8 cellular contexts compared by ENCODE assay signal in genomic region chr1:55213029-55213884, GRCh38. TPM values are rescaled to one million over a fixed set of nuclear protein-coding genes. Genes with fewer than 3 reads are reported as not detected.
DNase-seq lines count a peak whose midpoint lies in the region; ATAC-seq and TF ChIP-seq lines count a peak whose summit lies in the region.

No MANE protein-coding gene starts in this region.

- peaks cover 60% of the 10 kb centered on the region for H3K4me1 Mint-ChIP-seq in memory B cell

- H3K36me3 Mint-ChIP-seq in memory B cell: no peaks in the 10 kb centered on the region

- no peaks in the 10 kb centered on the region for H3K9me3 Mint-ChIP-seq in memory B cell

- DNase-seq in AG10803 (ENCODE audit: low read depth): no peak
- peak; percentile 11 for DNase-seq in HT1080 (ENCODE audit: low read depth)
- DNase-seq in astrocyte of the hippocampus (ENCODE audit: low read depth, low spot score): peak; percentile 33
- DNase-seq in memory B cell (ENCODE audit: low spot score in 2 of 2): no peak
- no peak for DNase-seq in NCI-H146 treated with DMSO at 0.1 percent for 48 hours (lab: John Stamatoyannopoulos, UW; ENCODE audit: unreplicated experiment)
- no peak for DNase-seq in D341Med (ENCODE audit: low spot score)
- DNase-seq in middle frontal gyrus (ENCODE audit: extremely low spot score, low spot score): no peak

- ATAC-seq in memory B cell (ENCODE audit: low read depth) (no peak), GM19351 (IDR thresholded peaks at IDR 0.05; ENCODE audit: unreplicated experiment) (no peak)

- no peaks in the 10 kb centered on the region for H3K27me3 Mint-ChIP-seq in memory B cell

- peak overlapping the region; percentile 86 for H3K4me3 ChIP-seq in AG10803 (ENCODE audit: low read length)

- H3K27ac Mint-ChIP-seq in memory B cell: peak overlapping the region; percentile 81

- TF ChIP-seq CTCF in AG10803 (conservative IDR thresholded peaks at IDR 0.05; ENCODE audit: low read length): no peak

- peak overlapping the region; percentile 91 for H3K4me3 Mint-ChIP-seq in memory B cell

RNA-seq across cellular contexts. Expression of gene USP24, which starts 1.9 kb away (rescaled TPM):
- total RNA-seq in HT1080 (2014; rRNA removed; shearing (Covaris generic)): 27.2 and 31.4 TPM in 2 replicates
- 10.7 and 15.0 TPM in 2 replicates for polyA plus RNA-seq in HT1080 (2015; cell fraction: cytosol; rRNA removed)
- polyA plus RNA-seq in HT1080 (2015; cell fraction: nucleus; rRNA removed): 40.7 and 45.9 TPM in 2 replicates

Comparison
In these comparisons a context has a peak if more than half of its experiments do, and no peak if none do; other contexts are left out.
1. DNase-seq: peak in HT1080 (single experiment) and astrocyte of the hippocampus (single experiment); none in AG10803 (single experiment), memory B cell (0 of 2), NCI-H146 treated with DMSO at 0.1 percent for 48 hours (single experiment), D341Med (single experiment) and middle frontal gyrus (single experiment).